ENCODE assay signal across 18 cellular contexts in genomic region chr7:41579961-41580935, GRCh38.
A peak's percentile ranks its signal among the peaks of the same experiment; 100 is the strongest.
DNase-seq lines count a peak whose midpoint lies in the region; ATAC-seq and TF ChIP-seq lines count a peak whose summit lies in the region.
"Had no signal": no experiment of that assay in that cellular context is flagged by ENCODE, and none has a peak within 500 bp of the region (broad histone marks: within the 10 kb centered on the region; RNA-seq: fewer than 3 reads in every experiment).

No MANE protein-coding gene starts in this region.

- TF ChIP-seq CTCF in fibroblast of lung (conservative IDR thresholded peaks at IDR 0.05 in 1 of 2, IDR thresholded peaks at IDR 0.05 in 1 of 2; ENCODE audit: low read depth in 1 of 2, low read length in 2 of 2) (no peak), MM.1S (IDR thresholded peaks at IDR 0.05; ENCODE audit: low read length) (no peak)

- H2AFZ ChIP-seq in fibroblast of lung (ENCODE audit: low read length): no peak overlapping the region
- no peak overlapping the region for H2AFZ ChIP-seq in MM.1S (ENCODE audit: low read length)

- no peaks in the 10 kb centered on the region for H3F3A ChIP-seq in MM.1S (ENCODE audit: insufficient read depth, low read length)

- H3K79me2 ChIP-seq in fibroblast of lung (ENCODE audit: control insufficient read depth, insufficient read depth, low read length): no peaks in the 10 kb centered on the region
- no peaks in the 10 kb centered on the region for H3K79me2 ChIP-seq in MM.1S (ENCODE audit: low read length)

- H3K36me3 ChIP-seq in fibroblast of lung (ENCODE audit: control insufficient read depth, insufficient read depth, low read length): no peaks in the 10 kb centered on the region
- no peaks in the 10 kb centered on the region for H3K36me3 ChIP-seq in MM.1S (replicated peaks; ENCODE audit: insufficient read depth, low read length)

- DNase-seq in GM04504 (ENCODE audit: low read depth): peak; percentile 92
- DNase-seq in fibroblast of lung (ENCODE audit: low read depth in 2 of 2): peak; percentile 27 to 99
- peak; percentile 62 for DNase-seq in skeletal muscle cell (ENCODE audit: low read depth)
- no peak for DNase-seq in NCI-H2227 (lab: John Stamatoyannopoulos, UW; ENCODE audit: unreplicated experiment)
- DNase-seq in DMS153 treated with DMSO at 0.1 percent for 48 hours (lab: John Stamatoyannopoulos, UW; ENCODE audit: unreplicated experiment): no peak
- no peak for DNase-seq in MM.1S
- DNase-seq: activated CD4-positive, alpha-beta memory T cell treated with anti-CD3 and anti-CD28 coated beads, Interleukin-2, amount 10 ng/mL, durations not matched to agents 7 days and 5 days; activated naive CD4-positive, alpha-beta T cell treated with Interleukin-2 at 50 U/mL for 16 hours; Caco-2; H7; hippocampal formation; mesendoderm; NCI-H2081 treated with DMSO at 0.1 percent for 48 hours; posterior cingulate gyrus; T-helper 1 cell had no signal

- H3K27me3 ChIP-seq in fibroblast of lung (ENCODE audit: control insufficient read depth, insufficient read depth, low read length) (no peaks in the 10 kb centered on the region), MM.1S (replicated peaks; ENCODE audit: insufficient read depth, low read length) (no peaks in the 10 kb centered on the region)

- no peak overlapping the region for H3K4me2 ChIP-seq in fibroblast of lung (ENCODE audit: extremely low read depth, insufficient read depth, low read length)
- no peak overlapping the region for H3K4me2 ChIP-seq in MM.1S (ENCODE audit: low read depth, low read length)
- H3K4me2 ChIP-seq: KMS-11 had no signal

- H3K9me3 ChIP-seq in fibroblast of lung (ENCODE audit: control insufficient read depth, insufficient read depth, low read depth, low read length) (no peaks in the 10 kb centered on the region), MM.1S (replicated peaks; ENCODE audit: insufficient read depth, low read length) (no peaks in the 10 kb centered on the region)
- H3K9me3 ChIP-seq: Caco-2 had no signal

- peak overlapping the region; percentile 17 for H3K27ac ChIP-seq in fibroblast of lung (ENCODE audit: insufficient read depth, low read length)
- no peak overlapping the region for H3K27ac ChIP-seq in MM.1S (ENCODE audit: low read length)
- H3K27ac ChIP-seq: KMS-11 had no signal

- H3K9ac ChIP-seq in fibroblast of lung (ENCODE audit: insufficient read depth, low read length) (no peak overlapping the region), MM.1S (ENCODE audit: low read length) (no peak overlapping the region)
- H3K9ac ChIP-seq: KMS-11 had no signal

- H3K4me3 ChIP-seq in fibroblast of lung (replicated peaks in 1 of 4; ENCODE audit: control extremely low read depth in 1 of 4, insufficient read depth in 1 of 4, low read depth in 3 of 4, low read length in 4 of 4) (no peak overlapping the region), skeletal muscle cell (ENCODE audit: low read depth, low read length) (no peak overlapping the region), MM.1S (ENCODE audit: low read length) (no peak overlapping the region)

- H4K20me1 ChIP-seq in fibroblast of lung (ENCODE audit: control insufficient read depth, extremely low read depth, insufficient read depth, low read length) (no peaks in the 10 kb centered on the region), MM.1S (ENCODE audit: insufficient read depth, low read length) (no peaks in the 10 kb centered on the region)

- H3K4me1 ChIP-seq in fibroblast of lung (ENCODE audit: control insufficient read depth, extremely low read depth, insufficient read depth, low read length): peaks cover 2% of the 10 kb centered on the region
- no peaks in the 10 kb centered on the region for H3K4me1 ChIP-seq in MM.1S (ENCODE audit: low read length)
- H3K4me1 ChIP-seq: Caco-2 had no signal

- no peaks in the 10 kb centered on the region for H3K9me2 ChIP-seq in MM.1S (replicated peaks; ENCODE audit: insufficient read depth, low read length)

- ATAC-seq in SK-N-SH treated with all-trans-retinoic acid at 6 μM for 48 hours (peak; percentile 90), GM19452 (IDR thresholded peaks at IDR 0.05; ENCODE audit: unreplicated experiment) (no peak)

TF ChIP-seq in SK-N-SH treated with all-trans-retinoic acid at 6 μM for 48 hours, 23 proteins besides CTCF, POLR2A, EP300 and RAD21:
- TF ChIP-seq TCF4 (CRISPR knock-in tag; IDR thresholded peaks at IDR 0.05; ENCODE audit: borderline replicate concordance) (no peak), ISL1 (CRISPR knock-in tag; IDR thresholded peaks at IDR 0.05) (peak; percentile 96), ZC3H10 (CRISPR knock-in tag; IDR thresholded peaks at IDR 0.05) (0 out of 2 replicates have a peak, but pooled peaks have one; percentile 36), CREB5 (CRISPR knock-in tag; IDR thresholded peaks at IDR 0.05; ENCODE audit: low read depth) (0 out of 2 replicates have a peak, but pooled peaks have one; percentile 63)
- TF ChIP-seq, protein P1, sequence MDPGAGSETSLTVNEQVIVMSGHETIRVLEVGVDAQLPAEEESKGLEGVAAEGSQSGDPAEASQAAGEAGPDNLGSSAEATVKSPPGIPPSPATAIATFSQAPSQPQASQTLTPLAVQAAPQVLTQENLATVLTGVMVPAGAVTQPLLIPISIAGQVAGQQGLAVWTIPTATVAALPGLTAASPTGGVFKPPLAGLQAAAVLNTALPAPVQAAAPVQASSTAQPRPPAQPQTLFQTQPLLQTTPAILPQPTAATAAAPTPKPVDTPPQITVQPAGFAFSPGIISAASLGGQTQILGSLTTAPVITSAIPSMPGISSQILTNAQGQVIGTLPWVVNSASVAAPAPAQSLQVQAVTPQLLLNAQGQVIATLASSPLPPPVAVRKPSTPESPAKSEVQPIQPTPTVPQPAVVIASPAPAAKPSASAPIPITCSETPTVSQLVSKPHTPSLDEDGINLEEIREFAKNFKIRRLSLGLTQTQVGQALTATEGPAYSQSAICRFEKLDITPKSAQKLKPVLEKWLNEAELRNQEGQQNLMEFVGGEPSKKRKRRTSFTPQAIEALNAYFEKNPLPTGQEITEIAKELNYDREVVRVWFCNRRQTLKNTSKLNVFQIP (CRISPR knock-in tag; IDR thresholded peaks at IDR 0.05; ENCODE audit: borderline replicate concordance, low read depth): 0 out of 2 replicates have a peak, but pooled peaks have one; percentile 62
- TF ChIP-seq, protein P2, sequence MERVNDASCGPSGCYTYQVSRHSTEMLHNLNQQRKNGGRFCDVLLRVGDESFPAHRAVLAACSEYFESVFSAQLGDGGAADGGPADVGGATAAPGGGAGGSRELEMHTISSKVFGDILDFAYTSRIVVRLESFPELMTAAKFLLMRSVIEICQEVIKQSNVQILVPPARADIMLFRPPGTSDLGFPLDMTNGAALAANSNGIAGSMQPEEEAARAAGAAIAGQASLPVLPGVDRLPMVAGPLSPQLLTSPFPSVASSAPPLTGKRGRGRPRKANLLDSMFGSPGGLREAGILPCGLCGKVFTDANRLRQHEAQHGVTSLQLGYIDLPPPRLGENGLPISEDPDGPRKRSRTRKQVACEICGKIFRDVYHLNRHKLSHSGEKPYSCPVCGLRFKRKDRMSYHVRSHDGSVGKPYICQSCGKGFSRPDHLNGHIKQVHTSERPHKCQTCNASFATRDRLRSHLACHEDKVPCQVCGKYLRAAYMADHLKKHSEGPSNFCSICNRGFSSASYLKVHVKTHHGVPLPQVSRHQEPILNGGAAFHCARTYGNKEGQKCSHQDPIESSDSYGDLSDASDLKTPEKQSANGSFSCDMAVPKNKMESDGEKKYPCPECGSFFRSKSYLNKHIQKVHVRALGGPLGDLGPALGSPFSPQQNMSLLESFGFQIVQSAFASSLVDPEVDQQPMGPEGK (CRISPR knock-in tag; IDR thresholded peaks at IDR 0.05; ENCODE audit: borderline replicate concordance): 0 out of 2 replicates have a peak, but pooled peaks have one; percentile 38

Comparison
In these comparisons a context has a peak if more than half of its experiments do, and no peak if none do; other contexts are left out.
1. DNase-seq: peak in GM04504 (single experiment), fibroblast of lung (2 of 2) and skeletal muscle cell (single experiment); none in NCI-H2227 (single experiment), DMS153 treated with DMSO at 0.1 percent for 48 hours (single experiment) and MM.1S (single experiment).